Comparison of ENCODE assay signal across 7 cellular contexts in the genomic region with DNA sequence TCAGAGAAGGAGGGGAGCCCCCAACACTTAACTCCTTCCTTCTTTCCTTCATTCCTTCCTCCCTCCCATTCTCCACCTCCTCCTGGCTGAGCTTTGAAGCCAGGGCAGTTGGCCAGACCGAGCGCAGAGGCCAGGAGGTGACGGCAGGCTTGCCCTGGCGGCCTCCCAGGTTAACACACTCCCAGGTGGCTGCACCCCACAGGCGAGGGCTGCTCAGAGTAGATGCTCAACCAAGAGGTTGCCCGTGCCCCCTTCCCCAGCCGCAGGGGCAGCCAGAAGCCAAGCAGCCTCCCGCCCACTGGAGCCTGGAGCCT. TPM values are rescaled to one million over a fixed set of nuclear protein-coding genes. Genes with fewer than 3 reads are reported as not detected.
DNase-seq lines count a peak whose midpoint lies in the region; ATAC-seq and TF ChIP-seq lines count a peak whose summit lies in the region.

No MANE protein-coding gene starts in this region.

- no peaks in the 10 kb centered on the region for H3K9me3 Mint-ChIP-seq in activated CD4-positive, alpha-beta memory T cell treated with anti-CD3 and anti-CD28 coated beads, Interleukin-2, amount 10 ng/mL, durations not matched to agents 7 days and 5 days

- H3K4me1 ChIP-seq in HUES64 (ENCODE audit: insufficient read depth, low read length): peaks cover 19% of the 10 kb centered on the region
- peaks cover 22% of the 10 kb centered on the region for H3K4me1 ChIP-seq in hepatocyte (ENCODE audit: insufficient read depth)
- peaks cover 10 to 53% (median 36%) of the 10 kb centered on the region in 6 donors for H3K4me1 ChIP-seq in spleen
- peaks cover 3% of the 10 kb centered on the region for H3K4me1 ChIP-seq in foreskin keratinocyte

- H3K4me3 Mint-ChIP-seq in activated CD4-positive, alpha-beta memory T cell treated with anti-CD3 and anti-CD28 coated beads, Interleukin-2, amount 10 ng/mL, durations not matched to agents 7 days and 5 days: peak overlapping the region; percentile 79

- peaks cover 8% of the 10 kb centered on the region for H3K27me3 Mint-ChIP-seq in activated CD4-positive, alpha-beta memory T cell treated with anti-CD3 and anti-CD28 coated beads, Interleukin-2, amount 10 ng/mL, durations not matched to agents 7 days and 5 days

- WGBS in HUES64: 35% methylated on average over 8 of the region's 8 CpGs
- WGBS in hepatocyte (ENCODE audit: low lambda C conversion rate, missing lambda C conversion rate): 47% methylated on average over 8 of the region's 8 CpGs
- WGBS in spleen, 5 donors: 27 to 34% (median 30%) methylated on average over 6 to 8 of the region's 8 CpGs

- no peak for ATAC-seq in GM21786 (IDR thresholded peaks at IDR 0.05; ENCODE audit: unreplicated experiment)
- no peak for ATAC-seq in GM21526 (IDR thresholded peaks at IDR 0.05; ENCODE audit: low FRiP score, unreplicated experiment)
- no peak for ATAC-seq in foreskin keratinocyte

- H4K20me1 ChIP-seq in hepatocyte (ENCODE audit: insufficient read depth, poor library complexity, severe bottlenecking): no peaks in the 10 kb centered on the region

- TF ChIP-seq CTCF in hepatocyte (IDR thresholded peaks at IDR 0.05; ENCODE audit: poor library complexity): no peak
- no peak for TF ChIP-seq CTCF in spleen (IDR thresholded peaks at IDR 0.05 in 8 of 11, conservative IDR thresholded peaks at IDR 0.05 in 3 of 11)
- TF ChIP-seq CTCF in foreskin keratinocyte (conservative IDR thresholded peaks at IDR 0.05): no peak

- H3K4me3 ChIP-seq in HUES64 (ENCODE audit: low read length) (no peak overlapping the region), hepatocyte (no peak overlapping the region), spleen (peak overlapping the region; percentile 34 to 73 (median 42))

- CTCF ChIA-PET in activated CD4-positive, alpha-beta memory T cell treated with anti-CD3 and anti-CD28 coated beads, Interleukin-2, amount 10 ng/mL, durations not matched to agents 7 days and 5 days (lab: Charles Lee): interaction anchor here (0.6 to 10.9 kb wide), 15 partner anchors 9 to 590 kb away, joined by 4 to 216 read pairs (median 6); a partner anchor contains a TSS

- H2AFZ ChIP-seq in hepatocyte: peak overlapping the region; percentile 90

- no peak overlapping the region for H3K27ac ChIP-seq in HUES64 (ENCODE audit: low read depth, low read length)
- peak overlapping the region; percentile 69 for H3K27ac ChIP-seq in hepatocyte
- H3K27ac ChIP-seq in spleen: peak overlapping the region; percentile 67 to 89 (median 74)
- no peak overlapping the region for H3K27ac ChIP-seq in foreskin keratinocyte

- H3K27me3 ChIP-seq in HUES64 (ENCODE audit: insufficient read depth, low read length): peaks cover 17% of the 10 kb centered on the region
- H3K27me3 ChIP-seq in hepatocyte: no peaks in the 10 kb centered on the region
- no peaks in the 10 kb centered on the region for H3K27me3 ChIP-seq in spleen (replicated peaks in 1 of 7)
- H3K27me3 ChIP-seq in foreskin keratinocyte: no peaks in the 10 kb centered on the region

- H3K9me2 ChIP-seq in hepatocyte (replicated peaks; ENCODE audit: insufficient read depth): no peaks in the 10 kb centered on the region

- H3K36me3 Mint-ChIP-seq in activated CD4-positive, alpha-beta memory T cell treated with anti-CD3 and anti-CD28 coated beads, Interleukin-2, amount 10 ng/mL, durations not matched to agents 7 days and 5 days (ENCODE audit: low read depth): no peaks in the 10 kb centered on the region

- H3K4me2 ChIP-seq in hepatocyte: peak overlapping the region; percentile 87

- H3K9ac ChIP-seq in HUES64 (ENCODE audit: low read depth, low read length): peak overlapping the region; percentile 74

- DNase-seq in activated CD4-positive, alpha-beta memory T cell treated with anti-CD3 and anti-CD28 coated beads, Interleukin-2, amount 10 ng/mL, durations not matched to agents 7 days and 5 days: no peak
- peak; percentile 74 for DNase-seq in hepatocyte (ENCODE audit: low spot score)
- DNase-seq in spleen: no peak
- DNase-seq in foreskin keratinocyte: no peak

- POLR2A ChIA-PET in activated CD4-positive, alpha-beta memory T cell treated with anti-CD3 and anti-CD28 coated beads, Interleukin-2, amount 10 ng/mL, durations not matched to agents 7 days and 5 days (lab: Charles Lee): interaction anchor here (0.9 to 2.4 kb wide), 13 partner anchors 11 to 492 kb away, joined by 3 to 24 read pairs (median 3); a partner anchor contains a TSS

- H3K79me2 ChIP-seq in hepatocyte: no peaks in the 10 kb centered on the region

- no peaks in the 10 kb centered on the region for H3K36me3 ChIP-seq in HUES64 (ENCODE audit: insufficient read depth, low read length)
- no peaks in the 10 kb centered on the region for H3K36me3 ChIP-seq in hepatocyte (replicated peaks; ENCODE audit: insufficient read depth, low read depth)
- no peaks in the 10 kb centered on the region for H3K36me3 ChIP-seq in spleen

- H3K27ac Mint-ChIP-seq in activated CD4-positive, alpha-beta memory T cell treated with anti-CD3 and anti-CD28 coated beads, Interleukin-2, amount 10 ng/mL, durations not matched to agents 7 days and 5 days: peak overlapping the region; percentile 80

- intact Hi-C loops in spleen (cut with DNase I; ENCODE audit: low total_unique reads): loop anchor here (2.0 kb wide), 1 partner anchor 463 kb away; no protein-coding TSS in a partner anchor

- H3K9me3 ChIP-seq in HUES64 (ENCODE audit: insufficient read depth, low read depth, low read length) (no peaks in the 10 kb centered on the region), hepatocyte (ENCODE audit: low read depth) (no peaks in the 10 kb centered on the region), spleen (no peaks in the 10 kb centered on the region)

- H3K4me1 Mint-ChIP-seq in activated CD4-positive, alpha-beta memory T cell treated with anti-CD3 and anti-CD28 coated beads, Interleukin-2, amount 10 ng/mL, durations not matched to agents 7 days and 5 days: peaks cover 25% of the 10 kb centered on the region

- TF ChIP-seq POLR2A in spleen (IDR thresholded peaks at IDR 0.05): no peak

RNA-seq across cellular contexts. Expression of a gene that starts 6.3 kb away (rescaled TPM):
- 18.6 TPM for polyA plus RNA-seq in HUES64 (2013, experiment 1 of 2)
- 31.3 TPM for polyA plus RNA-seq in HUES64 (2013, experiment 2 of 2)
- under 1 TPM; 0.55 to 0.60 TPM for total RNA-seq in activated CD4-positive, alpha-beta memory T cell treated with anti-CD3 and anti-CD28 coated beads, Interleukin-2, amount 10 ng/mL, durations not matched to agents 7 days and 5 days
- 411 and 470 TPM in 2 replicates for total RNA-seq in hepatocyte
- polyA plus RNA-seq in hepatocyte: 526 and 563 TPM in 2 replicates
- total RNA-seq in spleen: 10 to 100 TPM in 6 of 7 donors, 1 to 10 TPM in 1; 7.8 to 40.4 (median 20.7) TPM
- polyA plus RNA-seq in spleen: 10 to 100 TPM in 2 of 3 donors, 1 to 10 TPM in 1; 5.4 to 14.6 (median 11.7) TPM
- 2.4 and 3.2 TPM in 2 replicates for total RNA-seq in foreskin keratinocyte
- polyA plus RNA-seq in foreskin keratinocyte: 2.6 and 2.8 TPM in 2 replicates

RNA-seq across cellular contexts. Expression of a gene that starts 37.4 kb away (rescaled TPM):
- polyA plus RNA-seq in HUES64 (2013, experiment 1 of 2): 8.3 TPM
- polyA plus RNA-seq in HUES64 (2013, experiment 2 of 2): 9.8 TPM
- total RNA-seq in activated CD4-positive, alpha-beta memory T cell treated with anti-CD3 and anti-CD28 coated beads, Interleukin-2, amount 10 ng/mL, durations not matched to agents 7 days and 5 days: 1 to 10 TPM; 3.7 to 5.0 TPM
- total RNA-seq in hepatocyte (7.1 and 8.5 TPM in 2 replicates), spleen (1 to 10 TPM in 6 of 7 donors, not detected in 1; 1.4 to 3.5 (median 1.7) TPM), foreskin keratinocyte (36.9 and 52.6 TPM in 2 replicates)
- polyA plus RNA-seq in hepatocyte (62.4 and 67.4 TPM in 2 replicates), spleen (1 to 10 TPM; 1.5 to 2.9 (median 2.5) TPM), foreskin keratinocyte (165 and 166 TPM in 2 replicates)

Comparison
In these comparisons a context has a peak if more than half of its experiments do, and no peak if none do; other contexts are left out.
1. H3K27ac ChIP-seq: peak in hepatocyte (single experiment) and spleen (8 of 8); none in HUES64 (single experiment) and foreskin keratinocyte (single experiment).
2. H3K4me3 ChIP-seq: peak in spleen (8 of 8); none in HUES64 (single experiment) and hepatocyte (single experiment).